2 cellular contexts compared by ENCODE assay signal in genomic region chr5:137190031-137190430, GRCh38.
TF ChIP-seq lines count a peak whose summit lies in the region.

No MANE protein-coding gene starts in this region.

TF ChIP-seq in SK-N-SH, 30 proteins besides CTCF, POLR2A, EP300 and RAD21 (continued from another document):
- TF ChIP-seq ZBTB33 (IDR thresholded peaks at IDR 0.05; ENCODE audit: borderline replicate concordance, low read depth) (no peak), CHD2 (IDR thresholded peaks at IDR 0.05; ENCODE audit: low read length, partially characterized antibody) (no peak), RFX5 (IDR thresholded peaks at IDR 0.05; ENCODE audit: low read length) (no peak), SIN3A (IDR thresholded peaks at IDR 0.05; ENCODE audit: borderline replicate concordance, low read depth, low read length) (no peak), MEF2A (IDR thresholded peaks at IDR 0.05; ENCODE audit: borderline replicate concordance, low read depth) (no peak), PBX3 (IDR thresholded peaks at IDR 0.05) (no peak), TEAD4 (IDR thresholded peaks at IDR 0.05; ENCODE audit: borderline replicate concordance, insufficient read depth) (no peak), ELF1 (IDR thresholded peaks at IDR 0.05) (no peak), IRF3 (IDR thresholded peaks at IDR 0.05; ENCODE audit: low read depth, low read length) (no peak), USF2 (IDR thresholded peaks at IDR 0.05; ENCODE audit: borderline replicate concordance, low read depth, low read length) (no peak)

TF ChIP-seq in SK-N-SH treated with all-trans-retinoic acid at 6 μM for 48 hours, 23 proteins besides CTCF, POLR2A, EP300 and RAD21 (continued from another document):
- no peak for TF ChIP-seq TSHZ2 (CRISPR knock-in tag; IDR thresholded peaks at IDR 0.05)
- TF ChIP-seq RARB (CRISPR knock-in tag; IDR thresholded peaks at IDR 0.05): no peak
- no peak for TF ChIP-seq ESRRG (CRISPR knock-in tag; IDR thresholded peaks at IDR 0.05)
- no peak for TF ChIP-seq ZC3H10 (CRISPR knock-in tag; IDR thresholded peaks at IDR 0.05)
